ENCODE assay signal across 16 cellular contexts in the genomic region with DNA sequence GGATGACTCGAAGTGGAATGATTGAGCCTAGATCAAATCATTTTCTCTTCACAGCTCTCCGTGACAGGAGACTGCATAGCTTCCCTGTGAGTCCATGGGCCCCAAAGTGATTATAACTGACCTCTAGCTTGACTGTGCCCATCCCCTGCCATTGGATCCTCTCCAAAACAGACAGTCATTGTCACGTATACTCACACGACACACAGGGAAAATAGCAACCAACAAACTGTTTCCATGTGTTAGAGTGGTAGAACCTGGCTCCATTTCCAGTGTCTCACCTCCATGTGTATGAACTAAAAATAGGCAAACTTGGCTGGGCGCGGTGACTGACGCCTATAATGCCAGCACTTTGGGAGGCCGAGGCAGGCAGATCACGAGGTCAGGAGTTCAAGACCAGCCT. TPM values are rescaled to one million over a fixed set of nuclear protein-coding genes. Genes with fewer than 3 reads are reported as not detected.
DNase-seq lines count a peak whose midpoint lies in the region; ATAC-seq, FAIRE-seq and TF ChIP-seq lines count a peak whose summit lies in the region.
"Had no signal": no experiment of that assay in that cellular context is flagged by ENCODE, and none has a peak within 500 bp of the region (broad histone marks: within the 10 kb centered on the region; RNA-seq: fewer than 3 reads in every experiment).

No MANE protein-coding gene starts in this region.

- peaks cover 0 to 4% of the 10 kb centered on the region in 2 experiments for H3K36me3 ChIP-seq in endothelial cell of umbilical vein (ENCODE audit: control insufficient read depth in 2 of 2, extremely low read depth in 1 of 2, insufficient read depth in 2 of 2, low read length in 2 of 2)
- H3K36me3 ChIP-seq in CD8-positive, alpha-beta T cell (ENCODE audit: insufficient read depth, low read length), result no peaks in the 10 kb centered on the region

- no TSS peak for BruUV-seq in endothelial cell of umbilical vein (replicated peaks; lab: Mats Ljungman, UMichigan)

- intact Hi-C loops in endothelial cell of umbilical vein (cut with micrococcal nuclease), result no loop called here
- intact Hi-C loops in CD8-positive, alpha-beta T cell (cut with DNase I, micrococcal nuclease), result no loop called here

- no peak overlapping the region for H3K4me2 ChIP-seq in endothelial cell of umbilical vein (ENCODE audit: insufficient read depth, low read length)

- no peak overlapping the region for H3K27ac Mint-ChIP-seq in CD8-positive, alpha-beta T cell
- H3K27ac Mint-ChIP-seq: activated naive CD8-positive, alpha-beta T cell treated with anti-CD3 and anti-CD28 coated beads, Interleukin-2, amount 50 U/mL, for 24 hours had no signal

- POLR2A ChIA-PET in endothelial cell of umbilical vein (lab: Charles Lee), result no interaction called here
- POLR2A ChIA-PET in CD8-positive, alpha-beta T cell (lab: Charles Lee), result no interaction called here

- DNase-seq in Daoy (ENCODE audit: low read depth) (peak; percentile 92), NCI-H2029 treated with DMSO at 0.1 percent for 48 hours (lab: John Stamatoyannopoulos, UW) (peak; percentile 34), endothelial cell of umbilical vein (ENCODE audit: low read depth, low spot score) (no peak), myocyte (ENCODE audit: low read depth) (peak; percentile 96), cerebellar nuclear complex (lab: John Stamatoyannopoulos, UW) (no peak), NCI-H187 treated with DMSO at 0.1 percent for 48 hours (lab: John Stamatoyannopoulos, UW) (no peak)
- DNase-seq in CD8-positive, alpha-beta T cell, result no peak
- DNase-seq: activated naive CD8-positive, alpha-beta T cell treated with anti-CD3 and anti-CD28 coated beads, Interleukin-2, amount 50 U/mL, for 24 hours; CD8-positive, alpha-beta memory T cell; midbrain; NCI-H446 treated with DMSO at 0.1 percent for 48 hours; stimulated activated CD4-positive, alpha-beta T cell treated with anti-CD3 and anti-CD28 coated beads, Interleukin-4, amount 100 ng/mL, for 4 hours; stimulated activated naive CD8-positive, alpha-beta T cell treated with anti-CD3 and anti-CD28 coated beads, Interleukin-15, Interleukin-2, amounts not matched to agents 100 U/mL and 50 U/mL, for 24 hours had no signal

- dilution Hi-C loops in endothelial cell of umbilical vein (cut with MboI; ENCODE audit: extremely low pct_ligation_motif_present, low sequenced_read_pairs), result no loop called here

- no peaks in the 10 kb centered on the region for H3K79me2 ChIP-seq in endothelial cell of umbilical vein (ENCODE audit: control insufficient read depth, insufficient read depth, low read length)

- TF ChIP-seq CTCF in endothelial cell of umbilical vein (IDR thresholded peaks at IDR 0.05; ENCODE audit: extremely low read depth in 1 of 2, insufficient read depth in 1 of 2, low read depth in 1 of 2, low read length in 2 of 2), result no peak
- TF ChIP-seq CTCF in CD8-positive, alpha-beta T cell (IDR thresholded peaks at IDR 0.05), result no peak

- no peaks in the 10 kb centered on the region for H3K27me3 ChIP-seq in endothelial cell of umbilical vein (ENCODE audit: control insufficient read depth in 2 of 2, insufficient read depth in 2 of 2, low read length in 2 of 2)
- H3K27me3 ChIP-seq in CD8-positive, alpha-beta T cell (ENCODE audit: insufficient read depth, low read length), result no peaks in the 10 kb centered on the region

- H3K9me1 ChIP-seq in endothelial cell of umbilical vein (replicated peaks; ENCODE audit: control insufficient read depth, extremely low read depth, insufficient read depth, low read length), result no peaks in the 10 kb centered on the region

- TF ChIP-seq POLR2A in endothelial cell of umbilical vein (IDR thresholded peaks at IDR 0.05; ENCODE audit: low read depth, low read length), result no peak

- H3K4me1 Mint-ChIP-seq in CD8-positive, alpha-beta T cell (ENCODE audit: low read depth), result peaks cover 34% of the 10 kb centered on the region

- H3K9me3 Mint-ChIP-seq in CD8-positive, alpha-beta T cell, result no peaks in the 10 kb centered on the region
- H3K9me3 Mint-ChIP-seq: activated naive CD8-positive, alpha-beta T cell treated with anti-CD3 and anti-CD28 coated beads, Interleukin-2, amount 50 U/mL, for 24 hours; CD8-positive, alpha-beta memory T cell had no signal

- peaks cover 23% of the 10 kb centered on the region for H3K36me3 Mint-ChIP-seq in CD8-positive, alpha-beta T cell

- no peak for ATAC-seq in CD8-positive, alpha-beta T cell
- ATAC-seq in HG03442 (IDR thresholded peaks at IDR 0.05; ENCODE audit: unreplicated experiment), result no peak
- ATAC-seq: activated naive CD8-positive, alpha-beta T cell treated with anti-CD3 and anti-CD28 coated beads, Interleukin-2, amount 50 U/mL, for 24 hours; stimulated activated naive CD8-positive, alpha-beta T cell treated with anti-CD3 and anti-CD28 coated beads, Interleukin-15, Interleukin-2, amounts not matched to agents 100 U/mL and 50 U/mL, for 24 hours had no signal

- no peaks in the 10 kb centered on the region for H3K27me3 Mint-ChIP-seq in CD8-positive, alpha-beta T cell (ENCODE audit: low read depth)
- H3K27me3 Mint-ChIP-seq: activated naive CD8-positive, alpha-beta T cell treated with anti-CD3 and anti-CD28 coated beads, Interleukin-2, amount 50 U/mL, for 24 hours; CD8-positive, alpha-beta memory T cell; progenitor cell of endocrine pancreas had no signal

- H2AFZ ChIP-seq in endothelial cell of umbilical vein (ENCODE audit: low read depth, low read length), result no peak overlapping the region

- no peaks in the 10 kb centered on the region for H3K9me3 ChIP-seq in endothelial cell of umbilical vein (replicated peaks; ENCODE audit: control insufficient read depth, insufficient read depth, low read length)
- H3K9me3 ChIP-seq in CD8-positive, alpha-beta T cell (ENCODE audit: low read length), result no peaks in the 10 kb centered on the region

- peak; percentile 15 for FAIRE-seq in endothelial cell of umbilical vein (lab: Jason Lieb, UNC)
- FAIRE-seq: endometrium had no signal

- H3K4me3 ChIP-seq in endothelial cell of umbilical vein (replicated peaks in 1 of 3; ENCODE audit: insufficient read depth in 1 of 3, low read depth in 1 of 3, low read length in 3 of 3), result no peak overlapping the region
- no peak overlapping the region for H3K4me3 ChIP-seq in CD8-positive, alpha-beta T cell (ENCODE audit: low read depth, low read length)

- no peak overlapping the region for H3K27ac ChIP-seq in endothelial cell of umbilical vein (ENCODE audit: insufficient read depth, low read depth, low read length)
- no peak overlapping the region for H3K27ac ChIP-seq in CD8-positive, alpha-beta T cell (ENCODE audit: low read depth, low read length)

- no peaks in the 10 kb centered on the region for H4K20me1 ChIP-seq in endothelial cell of umbilical vein (replicated peaks; ENCODE audit: control insufficient read depth, extremely low read depth, insufficient read depth, low read length)

- peaks cover 16% of the 10 kb centered on the region for H3K4me1 ChIP-seq in endothelial cell of umbilical vein (ENCODE audit: control insufficient read depth, extremely low read depth, insufficient read depth, low read length)
- peaks cover 21% of the 10 kb centered on the region for H3K4me1 ChIP-seq in CD8-positive, alpha-beta T cell (ENCODE audit: insufficient read depth, low read length)

- CTCF ChIA-PET in endothelial cell of umbilical vein (lab: Charles Lee), result interaction anchor here (1.0 kb wide), 1 partner anchor 20 kb away, joined by 4 read pairs; no protein-coding TSS in a partner anchor
- CTCF ChIA-PET in CD8-positive, alpha-beta T cell (lab: Charles Lee), result no interaction called here

- no peak overlapping the region for H3K4me3 Mint-ChIP-seq in CD8-positive, alpha-beta T cell
- H3K4me3 Mint-ChIP-seq: activated naive CD8-positive, alpha-beta T cell treated with anti-CD3 and anti-CD28 coated beads, Interleukin-2, amount 50 U/mL, for 24 hours; CD8-positive, alpha-beta memory T cell had no signal

- no peak overlapping the region for H3K9ac ChIP-seq in endothelial cell of umbilical vein (replicated peaks; ENCODE audit: extremely low read depth, insufficient read depth, low read length)

TF ChIP-seq in endothelial cell of umbilical vein, 7 proteins besides CTCF, POLR2A, EP300 and RAD21:
- TF ChIP-seq EZH2 (IDR thresholded peaks at IDR 0.05; ENCODE audit: borderline replicate concordance, low read depth, low read length, severe bottlenecking) (no peak), JUN (IDR thresholded peaks at IDR 0.05; ENCODE audit: borderline replicate concordance, insufficient read depth, insufficient read length, low read depth) (no peak), MYC (IDR thresholded peaks at IDR 0.05; ENCODE audit: low read depth, low read length) (no peak), FOS (IDR thresholded peaks at IDR 0.05; ENCODE audit: borderline replicate concordance, insufficient read depth, low read length) (no peak), GATA2 (IDR thresholded peaks at IDR 0.05; ENCODE audit: insufficient read depth, insufficient read length, low read depth, low read length) (no peak), POLR2AphosphoS5 (IDR thresholded peaks at IDR 0.05; ENCODE audit: insufficient read depth, low read depth, low read length) (no peak)
- TF ChIP-seq, protein P1, sequence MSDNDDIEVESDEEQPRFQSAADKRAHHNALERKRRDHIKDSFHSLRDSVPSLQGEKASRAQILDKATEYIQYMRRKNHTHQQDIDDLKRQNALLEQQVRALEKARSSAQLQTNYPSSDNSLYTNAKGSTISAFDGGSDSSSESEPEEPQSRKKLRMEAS (IDR thresholded peaks at IDR 0.05; ENCODE audit: insufficient read depth, insufficient read length), result no peak

RNA-seq across cellular contexts. Expression of a gene that starts 48.8 kb away (rescaled TPM):
- total RNA-seq in Daoy (2014; rRNA removed; shearing (Covaris generic)), result 0.27 TPM in 1 of 2 replicates, not detected in the other
- total RNA-seq in endothelial cell of umbilical vein (0.62 TPM in 1 of 2 replicates, not detected in the other), myocyte (1.7 and 2.0 TPM in 2 replicates)
- polyA plus RNA-seq in endothelial cell of umbilical vein, result 0.18 and 0.40 TPM in 2 replicates
- polyA plus RNA-seq in endothelial cell of umbilical vein (2011; cell fraction: cytosol; rRNA removed), result 0.13 and 0.24 TPM in 2 replicates
- 0.20 and 0.24 TPM in 2 replicates for polyA plus RNA-seq in endothelial cell of umbilical vein (2011; cell fraction: nucleus; rRNA removed)
- 0.20 and 0.67 TPM in 2 replicates for polyA plus RNA-seq in endothelial cell of umbilical vein (2012)
- not detected in 2 replicates for polyA minus RNA-seq in endothelial cell of umbilical vein
- 1.5 TPM for polyA minus RNA-seq in endothelial cell of umbilical vein (2011; cell fraction: cytosol; rRNA and poly(A)+ RNA removed)
- polyA minus RNA-seq in endothelial cell of umbilical vein (2011; cell fraction: nucleus; rRNA and poly(A)+ RNA removed), result not detected in 2 replicates
- 20.6 TPM for polyA plus RNA-seq in myocyte (2012)
- 1 to 10 TPM; 1.1 to 1.6 TPM for total RNA-seq in CD8-positive, alpha-beta T cell
- polyA plus RNA-seq: CD8-positive, alpha-beta memory T cell had no signal

Comparison
In these comparisons a context has a peak if more than half of its experiments do, and no peak if none do; other contexts are left out.
1. DNase-seq: peak in Daoy (single experiment), NCI-H2029 treated with DMSO at 0.1 percent for 48 hours (single experiment) and myocyte (single experiment); none in endothelial cell of umbilical vein (single experiment), cerebellar nuclear complex (0 of 2), NCI-H187 treated with DMSO at 0.1 percent for 48 hours (single experiment) and CD8-positive, alpha-beta T cell (0 of 7).